25 cellular contexts compared by ENCODE assay signal in the genomic region with DNA sequence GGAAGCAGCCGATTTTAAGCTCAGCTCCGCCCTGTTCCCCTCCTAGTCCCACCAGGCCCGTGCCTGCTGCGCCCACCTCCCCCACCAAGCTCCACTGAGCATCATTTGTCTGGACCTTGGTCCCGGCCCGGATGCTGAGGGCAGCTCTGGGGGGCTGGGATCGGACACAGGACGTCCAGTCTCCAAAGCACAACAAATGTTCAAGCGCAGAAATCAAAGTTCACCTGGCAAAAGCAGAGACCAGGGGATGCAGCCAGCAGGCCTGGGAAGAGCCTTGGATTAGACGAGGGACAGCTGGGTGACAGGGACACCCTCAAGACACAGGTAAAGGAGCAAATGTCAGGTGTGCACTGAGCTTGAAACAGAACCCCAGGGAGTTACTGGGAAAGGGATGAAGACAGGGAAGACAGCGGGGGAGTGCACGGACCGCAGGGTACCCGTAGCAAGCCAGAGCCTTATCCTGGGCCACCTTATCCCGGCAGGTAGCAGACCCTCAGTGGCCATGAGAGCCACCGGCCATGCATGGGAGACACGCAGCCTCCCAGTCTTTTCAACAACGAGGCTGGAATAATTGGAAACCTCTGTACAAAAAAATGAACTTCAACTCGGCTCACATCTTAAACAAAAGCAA. TPM values are rescaled to one million over a fixed set of nuclear protein-coding genes. Genes with fewer than 3 reads are reported as not detected.
"Had no signal": no experiment of that assay in that cellular context is flagged by ENCODE, and none has a peak within 500 bp of the region (broad histone marks: within the 10 kb centered on the region; RNA-seq: fewer than 3 reads in every experiment).

No MANE protein-coding gene starts in this region.

- ATAC-seq: activated CD4-positive, CD25-positive, alpha-beta regulatory T cell treated with anti-CD3 and anti-CD28 coated beads, Interleukin-2, amount 50 U/mL, for 24 hours; activated CD8-positive, alpha-beta T cell treated with anti-CD3 and anti-CD28 coated beads for 36 hours; activated T-cell treated with anti-CD3 and anti-CD28 coated beads, Interleukin-2, amount 50 U/mL, for 72 hours; K562 had no signal

- H3K9me3 ChIP-seq: adrenal gland, breast epithelium, Peyer's patch had no signal

- H3K27me3 ChIP-seq: adrenal gland, Peyer's patch had no signal

- H3K36me3 ChIP-seq: adrenal gland, breast epithelium, Peyer's patch had no signal

- H3K4me3 ChIP-seq: adrenal gland, breast epithelium, K562, Peyer's patch had no signal

- DNase-seq: activated CD4-positive, alpha-beta T cell treated with anti-CD3 and anti-CD28 coated beads for 4 hours; activated CD8-positive, alpha-beta memory T cell treated with anti-CD3 and anti-CD28 coated beads, Interleukin-2, amount 50 U/mL, for 4 hours; activated CD8-positive, alpha-beta T cell treated with anti-CD3 and anti-CD28 coated beads for 36 hours; activated gamma-delta T cell treated with Interleukin-2 at 50 U/mL for 16 hours; activated naive CD4-positive, alpha-beta T cell treated with anti-CD3 and anti-CD28 coated beads, Interleukin-2, amount 50 U/mL, for 16 hours; activated naive CD8-positive, alpha-beta T cell treated with anti-CD3 and anti-CD28 coated beads, Interleukin-2, amount 10 ng/mL, durations not matched to agents 7 days and 5 days; activated T-cell treated with anti-CD3 and anti-CD28 coated beads, Interleukin-2, amount 50 U/mL, for 72 hours; adrenal gland; anterior cingulate cortex; Karpas-422; MM.1S; NCI-H1105; NCI-H1436; NCI-H1694 treated with DMSO at 0.1 percent for 48 hours; NCI-H2081; NCI-H510A treated with DMSO at 0.1 percent for 48 hours; NCI-H69; NK-92 treated with Interleukin-12 subunit alpha and Interleukin-12 subunit beta, amount 100 ng/mL, for 24 hours; SHP77 treated with DMSO at 0.1 percent for 48 hours had no signal

- H3K4me1 ChIP-seq: breast epithelium had no signal

- H3K27ac ChIP-seq: adrenal gland, breast epithelium, Peyer's patch, RWPE1 had no signal

RNA-seq across cellular contexts. Expression of a gene that starts 22.2 kb away (rescaled TPM):
- total RNA-seq: activated naive CD8-positive, alpha-beta T cell treated with anti-CD3 and anti-CD28 coated beads, Interleukin-2, amount 10 ng/mL, durations not matched to agents 7 days and 5 days; SK-MEL-5 had no signal

RNA-seq across cellular contexts. Expression of a gene that starts 26.3 kb away (rescaled TPM):
- total RNA-seq: K562, Peyer's patch had no signal
